ENCODE assay signal across 8 cellular contexts in the genomic region with DNA sequence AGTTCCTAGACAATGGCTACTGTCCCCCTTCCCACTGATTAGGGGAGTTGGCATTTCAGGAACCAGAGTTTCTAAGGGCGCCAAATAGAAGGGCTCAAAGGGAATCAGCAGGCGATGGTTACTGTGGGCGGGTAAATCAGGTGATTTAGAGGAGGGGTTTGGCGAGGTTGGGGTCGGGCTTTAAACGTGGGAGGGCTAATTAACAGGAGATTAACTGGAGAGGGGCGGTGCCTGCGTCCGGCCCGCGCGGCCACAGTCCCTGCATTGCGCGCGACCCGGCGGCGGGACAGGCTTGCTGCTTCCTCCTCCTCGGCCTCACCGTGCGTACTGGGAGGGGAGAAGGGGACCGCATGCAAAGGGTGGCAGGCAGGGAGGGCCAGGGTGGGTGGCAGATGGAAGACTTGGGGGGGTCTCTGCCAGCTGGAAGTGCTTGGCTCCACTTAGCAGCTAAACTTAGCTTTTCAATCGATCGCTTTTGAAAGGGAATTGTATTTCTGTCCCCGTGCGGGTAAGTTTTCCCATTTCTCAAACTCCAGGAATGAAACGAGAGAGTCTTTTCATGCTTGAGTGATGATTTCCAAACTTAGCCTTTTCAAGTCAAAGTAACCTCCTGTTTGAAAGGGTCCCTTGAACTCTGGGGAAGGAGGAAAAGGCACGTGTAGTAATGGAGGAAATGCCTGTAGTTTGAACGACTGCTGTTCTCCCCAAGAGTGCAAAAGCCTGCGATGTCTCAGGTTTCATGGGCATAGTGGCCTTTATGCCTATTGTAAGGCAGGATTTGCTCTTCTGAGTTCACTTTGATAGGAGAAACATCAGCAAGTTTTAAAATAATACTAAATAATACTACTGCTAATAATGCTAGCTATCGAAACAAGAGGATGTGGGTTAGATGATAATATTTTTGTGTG. TPM values are rescaled to one million over a fixed set of nuclear protein-coding genes. Genes with fewer than 3 reads are reported as not detected.
DNase-seq lines count a peak whose midpoint lies in the region; ATAC-seq and TF ChIP-seq lines count a peak whose summit lies in the region.

A gene with protein sequence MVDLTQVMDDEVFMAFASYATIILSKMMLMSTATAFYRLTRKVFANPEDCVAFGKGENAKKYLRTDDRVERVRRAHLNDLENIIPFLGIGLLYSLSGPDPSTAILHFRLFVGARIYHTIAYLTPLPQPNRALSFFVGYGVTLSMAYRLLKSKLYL (plus strand): TSS at position 255 of the 908 bp plus-strand sequence. CDS start 6,608 bp downstream, outside the sequence.

- H3K36me3 ChIP-seq in neuronal stem cell (replicated peaks in 1 of 2; ENCODE audit: control insufficient read depth in 2 of 2, insufficient read depth in 2 of 2, low read length in 2 of 2), result no peaks in the 10 kb centered on the region

- H2BK5ac ChIP-seq in neuronal stem cell (ENCODE audit: low read length), result no peak within 1 kb of the TSS

- peak within 1 kb of the TSS; percentile 95 for H3K27ac ChIP-seq in neuronal stem cell (replicated peaks; ENCODE audit: low read length)

- no CpG with 5 or more reads among the region's 31 CpGs for WGBS in neuronal stem cell (ENCODE audit: extremely low coverage in 2 of 2, insufficient read length in 2 of 2, insufficient replicate concordance in 1 of 2), 2 donors

- H3K27me3 ChIP-seq in neuronal stem cell (ENCODE audit: control insufficient read depth in 3 of 3, insufficient read depth in 3 of 3, low read depth in 1 of 3, low read length in 3 of 3), result no peaks in the 10 kb centered on the region

- no peak within 1 kb of the TSS for H3K14ac ChIP-seq in neuronal stem cell (ENCODE audit: low read length)

- TF ChIP-seq EP300 in Ishikawa (IDR thresholded peaks at IDR 0.05; ENCODE audit: borderline replicate concordance), result no peak

- H3K4me1 ChIP-seq in neuronal stem cell (ENCODE audit: control insufficient read depth in 2 of 2, insufficient read depth in 1 of 2, low read depth in 1 of 2, low read length in 2 of 2), result peaks cover 7 to 32% of the 10 kb centered on the region in 2 donors

- H3K4me2 ChIP-seq in neuronal stem cell (ENCODE audit: insufficient read depth, low read length, poor library complexity, severe bottlenecking), result peak within 1 kb of the TSS; percentile 58

- peak; percentile 81 for ATAC-seq in GM19397 (IDR thresholded peaks at IDR 0.05; ENCODE audit: unreplicated experiment)
- no peak for ATAC-seq in HG03175 (IDR thresholded peaks at IDR 0.05; ENCODE audit: unreplicated experiment)

- peak within 1 kb of the TSS; percentile 36 for H2AK5ac ChIP-seq in neuronal stem cell (ENCODE audit: low read depth, low read length)

- H4K8ac ChIP-seq in neuronal stem cell (ENCODE audit: low read depth, low read length), result no peak within 1 kb of the TSS

- no peaks in the 10 kb centered on the region for H3K79me1 ChIP-seq in neuronal stem cell (ENCODE audit: low read depth, low read length)

- H3K23ac ChIP-seq in neuronal stem cell (ENCODE audit: low read depth, low read length, poor library complexity), result peak within 1 kb of the TSS; percentile 92

- no peak within 1 kb of the TSS for H2BK15ac ChIP-seq in neuronal stem cell (ENCODE audit: low read length)

- DNase-seq in AG08395 (ENCODE audit: low spot score), result peak; percentile 26
- DNase-seq in SW480 (ENCODE audit: low spot score), result peak; percentile 65
- DNase-seq in glomerular visceral epithelial cell (ENCODE audit: extremely low spot score), result peak; percentile 64
- DNase-seq in neuronal stem cell (ENCODE audit: low spot score), result peak; percentile 89
- no peak for DNase-seq in stimulated activated CD4-positive, alpha-beta T cell treated with anti-CD3 and anti-CD28 coated beads, Interleukin-12 subunit alpha, Interleukin-12 subunit beta, amount 100 ng/mL, for 4 hours

- peak within 1 kb of the TSS; percentile 93 for H3K18ac ChIP-seq in neuronal stem cell (ENCODE audit: low read length)

- no peak within 1 kb of the TSS for H3K4ac ChIP-seq in neuronal stem cell (ENCODE audit: low read length)

- H3K9ac ChIP-seq in neuronal stem cell (ENCODE audit: low read depth, low read length, poor library complexity), result peak within 1 kb of the TSS; percentile 79

- peak within 1 kb of the TSS; percentile 50 to 90 for H3K4me3 ChIP-seq in neuronal stem cell (ENCODE audit: low read length in 2 of 2)

- no peak within 1 kb of the TSS for H2BK12ac ChIP-seq in neuronal stem cell (ENCODE audit: low read length)

- H3K9me3 ChIP-seq in neuronal stem cell (replicated peaks in 1 of 2; ENCODE audit: control insufficient read depth in 2 of 2, insufficient read depth in 1 of 2, low read depth in 1 of 2, low read length in 2 of 2), result no peaks in the 10 kb centered on the region

- H4K91ac ChIP-seq in neuronal stem cell (ENCODE audit: low read depth, low read length, poor library complexity), result no peak within 1 kb of the TSS

- no peak within 1 kb of the TSS for H2BK120ac ChIP-seq in neuronal stem cell (ENCODE audit: low read depth, low read length)

- no peak for TF ChIP-seq RAD21 in Ishikawa (IDR thresholded peaks at IDR 0.05; ENCODE audit: low read depth)

- H2AFZ ChIP-seq in neuronal stem cell (ENCODE audit: low read length), result peak within 1 kb of the TSS; percentile 84

TF ChIP-seq in Ishikawa, 13 proteins besides CTCF, POLR2A, EP300 and RAD21:
- TF ChIP-seq TAF1 (IDR thresholded peaks at IDR 0.05; ENCODE audit: low read depth), result peak; percentile 29
- TF ChIP-seq YY1 (IDR thresholded peaks at IDR 0.05; ENCODE audit: low read depth), result peak; percentile 46; the same call in 1 of the 2 replicates
- TF ChIP-seq, protein P1, sequence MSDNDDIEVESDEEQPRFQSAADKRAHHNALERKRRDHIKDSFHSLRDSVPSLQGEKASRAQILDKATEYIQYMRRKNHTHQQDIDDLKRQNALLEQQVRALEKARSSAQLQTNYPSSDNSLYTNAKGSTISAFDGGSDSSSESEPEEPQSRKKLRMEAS (IDR thresholded peaks at IDR 0.05), result peak; percentile 82
- TF ChIP-seq ZBTB7A (IDR thresholded peaks at IDR 0.05; ENCODE audit: low read depth), result peak; percentile 76; the same call in 1 of the 2 replicates
- TF ChIP-seq TCF12 (IDR thresholded peaks at IDR 0.05; ENCODE audit: low read depth), result no peak
- TF ChIP-seq, protein P2, sequence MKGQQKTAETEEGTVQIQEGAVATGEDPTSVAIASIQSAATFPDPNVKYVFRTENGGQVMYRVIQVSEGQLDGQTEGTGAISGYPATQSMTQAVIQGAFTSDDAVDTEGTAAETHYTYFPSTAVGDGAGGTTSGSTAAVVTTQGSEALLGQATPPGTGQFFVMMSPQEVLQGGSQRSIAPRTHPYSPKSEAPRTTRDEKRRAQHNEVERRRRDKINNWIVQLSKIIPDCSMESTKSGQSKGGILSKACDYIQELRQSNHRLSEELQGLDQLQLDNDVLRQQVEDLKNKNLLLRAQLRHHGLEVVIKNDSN (IDR thresholded peaks at IDR 0.05), result no peak

RNA-seq across cellular contexts. Expression of the gene that starts here (rescaled TPM):
- 857 TPM for polyA plus RNA-seq in neuronal stem cell (2013, experiment 1 of 2)
- 842 TPM for polyA plus RNA-seq in neuronal stem cell (2013, experiment 2 of 2)
